8 cellular contexts compared by ENCODE assay signal in genomic region chr12:98532687-98533304, GRCh38. TPM values are rescaled to one million over a fixed set of nuclear protein-coding genes. Genes with fewer than 3 reads are reported as not detected.
A peak's percentile ranks its signal among the peaks of the same experiment; 100 is the strongest.
DNase-seq lines count a peak whose midpoint lies in the region; ATAC-seq and TF ChIP-seq lines count a peak whose summit lies in the region.

No MANE protein-coding gene starts in this region.

- no peak overlapping the region for H3K4me3 ChIP-seq in adrenal gland

- 69 to 79% (median 75%) methylated on average over 4 of the region's 4 CpGs for WGBS in adrenal gland, 4 donors

- peaks cover 0 to 4% of the 10 kb centered on the region in 2 donors for H3K36me3 ChIP-seq in adrenal gland (replicated peaks in 1 of 2)

- peak; percentile 37 to 58 (median 44) for TF ChIP-seq CTCF in adrenal gland (IDR thresholded peaks at IDR 0.05)

- no peaks in the 10 kb centered on the region for H3K27me3 ChIP-seq in adrenal gland

- H3K4me1 ChIP-seq in adrenal gland (replicated peaks in 1 of 2), result no peaks in the 10 kb centered on the region

- ATAC-seq in left colon, result peak; percentile 77
- ATAC-seq in GM18909 (IDR thresholded peaks at IDR 0.05; ENCODE audit: poor library complexity, unreplicated experiment), result no peak
- ATAC-seq in GM18870 (IDR thresholded peaks at IDR 0.05; ENCODE audit: unreplicated experiment), result no peak

- H3K27ac ChIP-seq in adrenal gland, result no peak overlapping the region

- TF ChIP-seq POLR2A in adrenal gland (IDR thresholded peaks at IDR 0.05), result no peak

- DNase-seq in AG08396 (ENCODE audit: low spot score) (peak; percentile 33), GF-D8 (lab: John Stamatoyannopoulos, UW) (peak; percentile 7), NCI-H2029 (lab: John Stamatoyannopoulos, UW) (peak; percentile 23), adrenal gland (no peak), left colon (no peak), GM19240 (ENCODE audit: insufficient read length, low spot score) (no peak)

- no peaks in the 10 kb centered on the region for H3K9me3 ChIP-seq in adrenal gland (replicated peaks in 1 of 3)

- intact Hi-C loops in adrenal gland (cut with DNase I) (no loop called here), left colon (cut with DNase I, micrococcal nuclease) (no loop called here)

RNA-seq across cellular contexts. Expression of gene TMPO, which starts 17.4 kb away (rescaled TPM):
- total RNA-seq in adrenal gland (10 to 100 TPM; 17.8 to 54.2 (median 38.7) TPM), left colon (10 to 100 TPM; 63.3 to 70.7 TPM)
- polyA plus RNA-seq in adrenal gland, result 10 to 100 TPM in 2 of 3 donors, 1 to 10 TPM in 1; 8.7 to 24.8 (median 13.0) TPM

Comparison
In these comparisons a context has a peak if more than half of its experiments do, and no peak if none do; other contexts are left out.
1. DNase-seq: peak in AG08396 (single experiment), GF-D8 (single experiment) and NCI-H2029 (single experiment); none in adrenal gland (0 of 7), left colon (0 of 2) and GM19240 (single experiment).